In genomic region chr22:46712288-46712687, GRCh38 we compare ENCODE assay signal across 19 cellular contexts. TPM values are rescaled to one million over a fixed set of nuclear protein-coding genes. Genes with fewer than 3 reads are reported as not detected.
A peak's percentile ranks its signal among the peaks of the same experiment; 100 is the strongest.
DNase-seq lines count a peak whose midpoint lies in the region; ATAC-seq and TF ChIP-seq lines count a peak whose summit lies in the region.
"Had no signal": no experiment of that assay in that cellular context is flagged by ENCODE, and none has a peak within 500 bp of the region (broad histone marks: within the 10 kb centered on the region; RNA-seq: fewer than 3 reads in every experiment).

No MANE protein-coding gene starts in this region.

- no peaks in the 10 kb centered on the region for H3K9me3 Mint-ChIP-seq in activated T-cell treated with anti-CD3 and anti-CD28 coated beads, Interleukin-2, amount 50 U/mL, for 72 hours
- H3K9me3 Mint-ChIP-seq in activated T-cell treated with anti-CD3 and anti-CD28 coated beads, Interleukin-2, amount 50 U/mL, for 4 hours = no peaks in the 10 kb centered on the region
- no peaks in the 10 kb centered on the region for H3K9me3 Mint-ChIP-seq in CD4-positive, CD25-positive, alpha-beta regulatory T cell
- H3K9me3 Mint-ChIP-seq in endodermal cell = no peaks in the 10 kb centered on the region
- no peaks in the 10 kb centered on the region for H3K9me3 Mint-ChIP-seq in activated CD4-positive, alpha-beta memory T cell treated with anti-CD3 and anti-CD28 coated beads for 36 hours
- H3K9me3 Mint-ChIP-seq: CD14-positive monocyte; CD8-positive, alpha-beta T cell; H9 had no signal

- no peak for TF ChIP-seq CTCF in endodermal cell (conservative IDR thresholded peaks at IDR 0.05)

- no peak overlapping the region for H3K27ac ChIP-seq in CD4-positive, CD25-positive, alpha-beta regulatory T cell (ENCODE audit: insufficient read depth, low read length, poor library complexity, severe bottlenecking)
- no peak overlapping the region for H3K27ac ChIP-seq in endodermal cell (ENCODE audit: low read depth, low read length)
- H3K27ac ChIP-seq: BLaER1 had no signal

- CTCF ChIA-PET in activated CD4-positive, alpha-beta memory T cell treated with anti-CD3 and anti-CD28 coated beads for 36 hours (lab: Charles Lee) = no interaction called here

- H3K4me3 Mint-ChIP-seq in activated T-cell treated with anti-CD3 and anti-CD28 coated beads, Interleukin-2, amount 50 U/mL, for 72 hours = no peak overlapping the region
- H3K4me3 Mint-ChIP-seq in activated T-cell treated with anti-CD3 and anti-CD28 coated beads, Interleukin-2, amount 50 U/mL, for 4 hours = no peak overlapping the region
- H3K4me3 Mint-ChIP-seq in CD4-positive, CD25-positive, alpha-beta regulatory T cell = no peak overlapping the region
- H3K4me3 Mint-ChIP-seq in T-helper 17 cell = no peak overlapping the region
- no peak overlapping the region for H3K4me3 Mint-ChIP-seq in endodermal cell
- H3K4me3 Mint-ChIP-seq in activated CD4-positive, alpha-beta memory T cell treated with anti-CD3 and anti-CD28 coated beads for 36 hours = no peak overlapping the region
- H3K4me3 Mint-ChIP-seq: CD14-positive monocyte; CD8-positive, alpha-beta T cell; H9 had no signal

- 92 to 98% methylated on average over 7 to 8 of the region's 8 CpGs for WGBS in endodermal cell (ENCODE audit: insufficient coverage in 1 of 2, insufficient read length in 1 of 2), 2 experiments

- POLR2A ChIA-PET in activated CD4-positive, alpha-beta memory T cell treated with anti-CD3 and anti-CD28 coated beads for 36 hours (lab: Charles Lee) = no interaction called here

- intact Hi-C loops in activated CD4-positive, alpha-beta memory T cell treated with anti-CD3 and anti-CD28 coated beads for 36 hours (cut with micrococcal nuclease) = no loop called here

- no peak for ATAC-seq in activated T-cell treated with anti-CD3 and anti-CD28 coated beads, Interleukin-2, amount 50 U/mL, for 72 hours (replicated peaks in 1 of 2)
- ATAC-seq in activated T-cell treated with anti-CD3 and anti-CD28 coated beads, Interleukin-2, amount 50 U/mL, for 4 hours = no peak
- no peak for ATAC-seq in CD4-positive, CD25-positive, alpha-beta regulatory T cell (ENCODE audit: low read depth in 2 of 2)
- ATAC-seq in T-helper 17 cell = no peak
- ATAC-seq: CD8-positive, alpha-beta T cell; GM12878; HepG2 had no signal

- H3K27me3 Mint-ChIP-seq in activated T-cell treated with anti-CD3 and anti-CD28 coated beads, Interleukin-2, amount 50 U/mL, for 72 hours (ENCODE audit: low read depth) = no peaks in the 10 kb centered on the region
- H3K27me3 Mint-ChIP-seq in activated T-cell treated with anti-CD3 and anti-CD28 coated beads, Interleukin-2, amount 50 U/mL, for 4 hours (ENCODE audit: low read depth) = no peaks in the 10 kb centered on the region
- H3K27me3 Mint-ChIP-seq in CD4-positive, CD25-positive, alpha-beta regulatory T cell = no peaks in the 10 kb centered on the region
- no peaks in the 10 kb centered on the region for H3K27me3 Mint-ChIP-seq in T-helper 17 cell
- no peaks in the 10 kb centered on the region for H3K27me3 Mint-ChIP-seq in endodermal cell (ENCODE audit: insufficient read depth)
- no peaks in the 10 kb centered on the region for H3K27me3 Mint-ChIP-seq in activated CD4-positive, alpha-beta memory T cell treated with anti-CD3 and anti-CD28 coated beads for 36 hours

- peak overlapping the region; percentile 48 for H3K27ac Mint-ChIP-seq in activated T-cell treated with anti-CD3 and anti-CD28 coated beads, Interleukin-2, amount 50 U/mL, for 72 hours
- peak overlapping the region in 2 of 3 donors; percentile 65 to 78 for H3K27ac Mint-ChIP-seq in CD4-positive, CD25-positive, alpha-beta regulatory T cell
- H3K27ac Mint-ChIP-seq in T-helper 17 cell = peak overlapping the region; percentile 88
- peak overlapping the region; percentile 50 for H3K27ac Mint-ChIP-seq in endodermal cell
- no peak overlapping the region for H3K27ac Mint-ChIP-seq in activated CD4-positive, alpha-beta memory T cell treated with anti-CD3 and anti-CD28 coated beads for 36 hours
- H3K27ac Mint-ChIP-seq: CD8-positive, alpha-beta T cell had no signal

- no peak for DNase-seq in activated T-cell treated with anti-CD3 and anti-CD28 coated beads, Interleukin-2, amount 50 U/mL, for 72 hours
- DNase-seq in activated T-cell treated with anti-CD3 and anti-CD28 coated beads, Interleukin-2, amount 50 U/mL, for 4 hours = no peak
- no peak for DNase-seq in CD4-positive, CD25-positive, alpha-beta regulatory T cell
- DNase-seq in T-helper 17 cell (no peak), endodermal cell (no peak), DMS114 treated with DMSO at 0.1 percent for 48 hours (lab: John Stamatoyannopoulos, UW; ENCODE audit: unreplicated experiment) (no peak)
- DNase-seq in activated CD4-positive, alpha-beta memory T cell treated with anti-CD3 and anti-CD28 coated beads for 36 hours = no peak
- DNase-seq: 8988T; Calu3; CD8-positive, alpha-beta T cell; DMS53; DND-41; EL; GOT3; H9 had no signal

- H3K36me3 Mint-ChIP-seq in activated T-cell treated with anti-CD3 and anti-CD28 coated beads, Interleukin-2, amount 50 U/mL, for 72 hours (ENCODE audit: insufficient read depth in 2 of 2) = peaks cover 13 to 38% of the 10 kb centered on the region in 2 donors
- H3K36me3 Mint-ChIP-seq in activated T-cell treated with anti-CD3 and anti-CD28 coated beads, Interleukin-2, amount 50 U/mL, for 4 hours (ENCODE audit: insufficient read depth) = peaks cover 45% of the 10 kb centered on the region
- peaks cover 61% of the 10 kb centered on the region for H3K36me3 Mint-ChIP-seq in CD4-positive, CD25-positive, alpha-beta regulatory T cell
- peaks cover 12% of the 10 kb centered on the region for H3K36me3 Mint-ChIP-seq in T-helper 17 cell (ENCODE audit: low read depth)
- H3K36me3 Mint-ChIP-seq in endodermal cell (ENCODE audit: low read depth) = peaks cover 76% of the 10 kb centered on the region
- peaks cover 53% of the 10 kb centered on the region for H3K36me3 Mint-ChIP-seq in activated CD4-positive, alpha-beta memory T cell treated with anti-CD3 and anti-CD28 coated beads for 36 hours

- no peaks in the 10 kb centered on the region for H3K9me3 ChIP-seq in CD4-positive, CD25-positive, alpha-beta regulatory T cell (ENCODE audit: control insufficient read depth in 2 of 2, low read length in 2 of 2)
- H3K9me3 ChIP-seq in T-helper 17 cell (ENCODE audit: control insufficient read depth, low read length, poor library complexity, severe bottlenecking) (no peaks in the 10 kb centered on the region), endodermal cell (ENCODE audit: control insufficient read depth, low read length) (no peaks in the 10 kb centered on the region)
- H3K9me3 ChIP-seq: BLaER1 had no signal

- no peak overlapping the region for H3K9ac ChIP-seq in endodermal cell (ENCODE audit: extremely low read depth, low read length, poor library complexity, severe bottlenecking)
- H3K9ac ChIP-seq: BLaER1 had no signal

- H3K27me3 ChIP-seq in CD4-positive, CD25-positive, alpha-beta regulatory T cell (ENCODE audit: control insufficient read depth, insufficient read depth, low read length) = no peaks in the 10 kb centered on the region
- no peaks in the 10 kb centered on the region for H3K27me3 ChIP-seq in endodermal cell (ENCODE audit: control insufficient read depth, insufficient read depth, low read length, poor library complexity, severe bottlenecking)
- H3K27me3 ChIP-seq: BLaER1 had no signal

- H3K4me1 Mint-ChIP-seq in activated T-cell treated with anti-CD3 and anti-CD28 coated beads, Interleukin-2, amount 50 U/mL, for 72 hours (ENCODE audit: low read depth) = peaks cover 10% of the 10 kb centered on the region
- peaks cover 13% of the 10 kb centered on the region for H3K4me1 Mint-ChIP-seq in activated T-cell treated with anti-CD3 and anti-CD28 coated beads, Interleukin-2, amount 50 U/mL, for 4 hours (ENCODE audit: low read depth)
- peaks cover 5 to 23% (median 16%) of the 10 kb centered on the region in 4 donors for H3K4me1 Mint-ChIP-seq in CD4-positive, CD25-positive, alpha-beta regulatory T cell
- H3K4me1 Mint-ChIP-seq in T-helper 17 cell (peaks cover 25% of the 10 kb centered on the region), endodermal cell (peaks cover 11% of the 10 kb centered on the region)
- H3K4me1 Mint-ChIP-seq in activated CD4-positive, alpha-beta memory T cell treated with anti-CD3 and anti-CD28 coated beads for 36 hours (ENCODE audit: low read depth) = peaks cover 25% of the 10 kb centered on the region
- H3K4me1 Mint-ChIP-seq: CD14-positive monocyte had no signal

- peaks cover 83% of the 10 kb centered on the region for H3K36me3 ChIP-seq in CD4-positive, CD25-positive, alpha-beta regulatory T cell (ENCODE audit: control insufficient read depth, insufficient read depth, low read length)
- peaks cover 80% of the 10 kb centered on the region for H3K36me3 ChIP-seq in endodermal cell (ENCODE audit: control insufficient read depth, insufficient read depth, low read length)

- no peaks in the 10 kb centered on the region for H3K4me1 ChIP-seq in CD4-positive, CD25-positive, alpha-beta regulatory T cell (ENCODE audit: control insufficient read depth, insufficient read depth, low read length, poor library complexity, severe bottlenecking)
- no peaks in the 10 kb centered on the region for H3K4me1 ChIP-seq in endodermal cell (ENCODE audit: control insufficient read depth, insufficient read depth, low read length)

- no peak overlapping the region for H3K4me3 ChIP-seq in CD4-positive, CD25-positive, alpha-beta regulatory T cell (ENCODE audit: low read depth, low read length)
- no peak overlapping the region for H3K4me3 ChIP-seq in endodermal cell (ENCODE audit: low read length)
- H3K4me3 ChIP-seq: BLaER1, GM12878 had no signal

RNA-seq across cellular contexts. Expression of gene CERK, which starts 25.8 kb away (rescaled TPM):
- 10 to 100 TPM; 38.6 to 53.1 TPM for total RNA-seq in activated T-cell treated with anti-CD3 and anti-CD28 coated beads, Interleukin-2, amount 50 U/mL, for 72 hours
- total RNA-seq in activated T-cell treated with anti-CD3 and anti-CD28 coated beads, Interleukin-2, amount 50 U/mL, for 4 hours = 10 to 100 TPM; 41.4 to 47.3 (median 44.9) TPM
- 105 TPM for total RNA-seq in CD4-positive, CD25-positive, alpha-beta regulatory T cell
- polyA plus RNA-seq in CD4-positive, CD25-positive, alpha-beta regulatory T cell = 10 to 100 TPM; 75.5 to 94.3 (median 81.5) TPM
- 100 to 1,000 TPM; 164 to 174 TPM for total RNA-seq in T-helper 17 cell
- total RNA-seq in endodermal cell = 10 to 100 TPM; 54.9 to 57.6 TPM
- 63.5 TPM for polyA plus RNA-seq in endodermal cell (2013, experiment 1 of 2)
- 60.5 TPM for polyA plus RNA-seq in endodermal cell (2013, experiment 2 of 2)
- total RNA-seq in activated CD4-positive, alpha-beta memory T cell treated with anti-CD3 and anti-CD28 coated beads for 36 hours = 10 to 100 TPM; 54.4 to 55.0 TPM

RNA-seq across cellular contexts. Expression of gene TBC1D22A, which starts 50.2 kb away (rescaled TPM):
- total RNA-seq in activated T-cell treated with anti-CD3 and anti-CD28 coated beads, Interleukin-2, amount 50 U/mL, for 72 hours = 10 to 100 TPM; 29.5 to 34.8 TPM
- 10 to 100 TPM; 29.8 to 31.1 (median 29.9) TPM for total RNA-seq in activated T-cell treated with anti-CD3 and anti-CD28 coated beads, Interleukin-2, amount 50 U/mL, for 4 hours
- total RNA-seq in CD4-positive, CD25-positive, alpha-beta regulatory T cell = 42.5 TPM
- polyA plus RNA-seq in CD4-positive, CD25-positive, alpha-beta regulatory T cell = 10 to 100 TPM; 19.8 to 34.0 (median 23.0) TPM
- 10 to 100 TPM; 42.1 to 43.8 TPM for total RNA-seq in T-helper 17 cell
- total RNA-seq in endodermal cell = 10 to 100 TPM; 21.0 to 27.9 TPM
- 11.4 TPM for polyA plus RNA-seq in endodermal cell (2013, experiment 1 of 2)
- polyA plus RNA-seq in endodermal cell (2013, experiment 2 of 2) = 11.7 TPM
- total RNA-seq in activated CD4-positive, alpha-beta memory T cell treated with anti-CD3 and anti-CD28 coated beads for 36 hours = 10 to 100 TPM; 33.2 to 34.9 TPM
